Comparison of ENCODE assay signal across 11 cellular contexts in genomic region chr17:19464033-19465026, GRCh38. TPM values are rescaled to one million over a fixed set of nuclear protein-coding genes. Genes with fewer than 3 reads are reported as not detected.
A peak's percentile ranks its signal among the peaks of the same experiment; 100 is the strongest.
DNase-seq lines count a peak whose midpoint lies in the region; ATAC-seq and TF ChIP-seq lines count a peak whose summit lies in the region.
"Had no signal": no experiment of that assay in that cellular context is flagged by ENCODE, and none has a peak within 500 bp of the region (broad histone marks: within the 10 kb centered on the region; RNA-seq: fewer than 3 reads in every experiment).

No MANE protein-coding gene starts in this region.

- H3K9ac ChIP-seq in SU-DHL-6 (ENCODE audit: low read length) = no peak overlapping the region

- no peaks in the 10 kb centered on the region for H3K27me3 ChIP-seq in CD8-positive, alpha-beta memory T cell (ENCODE audit: insufficient read depth, low read length, poor library complexity, severe bottlenecking)
- no peaks in the 10 kb centered on the region for H3K27me3 ChIP-seq in SU-DHL-6 (ENCODE audit: low read length)
- H3K27me3 ChIP-seq in right cardiac atrium (ENCODE audit: control insufficient read depth, insufficient read depth) = no peaks in the 10 kb centered on the region
- no peaks in the 10 kb centered on the region for H3K27me3 ChIP-seq in MG63

- H3K36me3 ChIP-seq in CD8-positive, alpha-beta memory T cell (ENCODE audit: insufficient read depth, low read length) = no peaks in the 10 kb centered on the region
- H3K36me3 ChIP-seq in SU-DHL-6 (ENCODE audit: low read length) (no peaks in the 10 kb centered on the region), MG63 (no peaks in the 10 kb centered on the region)

- H3F3A ChIP-seq in SU-DHL-6 (ENCODE audit: insufficient read depth) = peaks cover 4% of the 10 kb centered on the region

- TF ChIP-seq CTCF in SU-DHL-6 (IDR thresholded peaks at IDR 0.05; ENCODE audit: insufficient read depth, low read length, poor library complexity, severe bottlenecking) = no peak

- peak overlapping the region in 1 of 7 donors; percentile 65 for H3K4me3 Mint-ChIP-seq in CD8-positive, alpha-beta memory T cell
- H3K4me3 Mint-ChIP-seq in stimulated activated naive B cell treated with anti-CD40 and anti-IgM and Interleukin-4, amounts not matched to agents 10 μg/mL and 1 μg/mL and 100 μg/mL, for 72 hours = no peak overlapping the region

- no peaks in the 10 kb centered on the region for H3K79me2 ChIP-seq in SU-DHL-6 (ENCODE audit: insufficient read depth, low read length)

- CTCF ChIA-PET in CD8-positive, alpha-beta memory T cell (lab: Charles Lee) = interaction anchor here (1.1 to 1.6 kb wide), 2 partner anchors 17 to 102 kb away, joined by 3 to 5 read pairs; partner anchors contain the start of gene B9D1

- no peaks in the 10 kb centered on the region for H3K9me2 ChIP-seq in SU-DHL-6 (replicated peaks; ENCODE audit: insufficient read depth, low read length)

- H3K9me3 Mint-ChIP-seq in CD8-positive, alpha-beta memory T cell = no peaks in the 10 kb centered on the region
- no peaks in the 10 kb centered on the region for H3K9me3 Mint-ChIP-seq in stimulated activated naive B cell treated with anti-CD40 and anti-IgM and Interleukin-4, amounts not matched to agents 10 μg/mL and 1 μg/mL and 100 μg/mL, for 72 hours

- peak overlapping the region; percentile 36 for H2AFZ ChIP-seq in SU-DHL-6 (ENCODE audit: low read depth, low read length, severe bottlenecking)

- no peaks in the 10 kb centered on the region for H3K27me3 Mint-ChIP-seq in CD8-positive, alpha-beta memory T cell
- H3K27me3 Mint-ChIP-seq in stimulated activated naive B cell treated with anti-CD40 and anti-IgM and Interleukin-4, amounts not matched to agents 10 μg/mL and 1 μg/mL and 100 μg/mL, for 72 hours = no peaks in the 10 kb centered on the region

- WGBS in right cardiac atrium = 63% methylated on average over 14 of the region's 14 CpGs

- no peaks in the 10 kb centered on the region for H4K20me1 ChIP-seq in SU-DHL-6 (ENCODE audit: low read depth, low read length)

- peak overlapping the region; percentile 54 for H3K4me2 ChIP-seq in SU-DHL-6 (ENCODE audit: low read depth, low read length, poor library complexity, severe bottlenecking)

- no peaks in the 10 kb centered on the region for H3K36me3 Mint-ChIP-seq in CD8-positive, alpha-beta memory T cell
- H3K36me3 Mint-ChIP-seq in stimulated activated naive B cell treated with anti-CD40 and anti-IgM and Interleukin-4, amounts not matched to agents 10 μg/mL and 1 μg/mL and 100 μg/mL, for 72 hours = no peaks in the 10 kb centered on the region

- peak overlapping the region in 7 of 8 donors; percentile 12 to 90 (median 83) for H3K27ac Mint-ChIP-seq in CD8-positive, alpha-beta memory T cell
- H3K27ac Mint-ChIP-seq in stimulated activated naive B cell treated with anti-CD40 and anti-IgM and Interleukin-4, amounts not matched to agents 10 μg/mL and 1 μg/mL and 100 μg/mL, for 72 hours = peak overlapping the region; percentile 51

- POLR2A ChIA-PET in CD8-positive, alpha-beta memory T cell (lab: Charles Lee) = no interaction called here

- DNase-seq in CD8-positive, alpha-beta memory T cell = no peak
- DNase-seq in right cardiac atrium (no peak), NCI-H2107 treated with DMSO at 0.1 percent for 48 hours (lab: John Stamatoyannopoulos, UW; ENCODE audit: unreplicated experiment) (no peak), MG63 (no peak), iPS-NIHi11 (ENCODE audit: low spot score) (no peak), NCI-H1417 (lab: John Stamatoyannopoulos, UW) (no peak)
- DNase-seq in stimulated activated naive B cell treated with anti-CD40 and anti-IgM and Interleukin-4, amounts not matched to agents 10 μg/mL and 1 μg/mL and 100 μg/mL, for 72 hours = no peak
- DNase-seq: activated CD4-positive, alpha-beta T cell treated with anti-CD3 and anti-CD28 coated beads for 48 hours; KG1; SIG-M5 had no signal

- peak in 1 of 2 donors; percentile 28 for ATAC-seq in right cardiac atrium
- ATAC-seq in stimulated activated naive B cell treated with anti-CD40 and anti-IgM and Interleukin-4, amounts not matched to agents 10 μg/mL and 1 μg/mL and 100 μg/mL, for 72 hours (replicated peaks) = no peak

- H3K4me1 Mint-ChIP-seq in CD8-positive, alpha-beta memory T cell = peaks cover 28 to 43% (median 29%) of the 10 kb centered on the region in 3 donors
- H3K4me1 Mint-ChIP-seq in stimulated activated naive B cell treated with anti-CD40 and anti-IgM and Interleukin-4, amounts not matched to agents 10 μg/mL and 1 μg/mL and 100 μg/mL, for 72 hours = peaks cover 36 to 55% of the 10 kb centered on the region in 2 donors

- intact Hi-C loops in right cardiac atrium (cut with DNase I) = no loop called here

- H3K9me3 ChIP-seq in CD8-positive, alpha-beta memory T cell (ENCODE audit: low read length) = no peaks in the 10 kb centered on the region
- no peaks in the 10 kb centered on the region for H3K9me3 ChIP-seq in SU-DHL-6 (ENCODE audit: insufficient read depth, low read length)
- no peaks in the 10 kb centered on the region for H3K9me3 ChIP-seq in right cardiac atrium (ENCODE audit: control insufficient read depth, low read length)
- no peaks in the 10 kb centered on the region for H3K9me3 ChIP-seq in MG63

- no peak overlapping the region for H3K27ac ChIP-seq in CD8-positive, alpha-beta memory T cell (ENCODE audit: low read depth, low read length)
- H3K27ac ChIP-seq in SU-DHL-6 (ENCODE audit: low read depth, low read length) (peak overlapping the region; percentile 72; the same call in 1 of the 2 replicates), right cardiac atrium (ENCODE audit: low read length) (peak overlapping the region; percentile 48)

- H3K4me3 ChIP-seq in CD8-positive, alpha-beta memory T cell (ENCODE audit: low read length) = no peak overlapping the region
- no peak overlapping the region for H3K4me3 ChIP-seq in SU-DHL-6 (ENCODE audit: insufficient read depth, low read length, poor library complexity, severe bottlenecking)
- no peak overlapping the region for H3K4me3 ChIP-seq in right cardiac atrium (ENCODE audit: low read length)
- no peak overlapping the region for H3K4me3 ChIP-seq in MG63

- peaks cover 39% of the 10 kb centered on the region for H3K4me1 ChIP-seq in CD8-positive, alpha-beta memory T cell (ENCODE audit: insufficient read depth, low read length)
- no peaks in the 10 kb centered on the region for H3K4me1 ChIP-seq in right cardiac atrium (ENCODE audit: control insufficient read depth, insufficient read depth, low read length)

RNA-seq across cellular contexts. Expression of gene RNF112, which starts 53.3 kb away (rescaled TPM):
- total RNA-seq in CD8-positive, alpha-beta memory T cell = under 1 TPM; 0.18 to 0.22 TPM
- polyA plus RNA-seq in CD8-positive, alpha-beta memory T cell = not detected
- 1 to 10 TPM; 2.5 to 6.3 (median 4.4) TPM for total RNA-seq in right cardiac atrium
- 3.3 TPM for polyA plus RNA-seq in right cardiac atrium
- not detected in 2 replicates for total RNA-seq in MG63 (2014; rRNA removed; shearing (Covaris generic); ENCODE audit: low replicate concordance)
